Comparison of ENCODE assay signal across 18 cellular contexts in genomic region chr16:652454-653021, GRCh38. TPM values are rescaled to one million over a fixed set of nuclear protein-coding genes. Genes with fewer than 3 reads are reported as not detected.
DNase-seq lines count a peak whose midpoint lies in the region; TF ChIP-seq lines count a peak whose summit lies in the region.
"Had no signal": no experiment of that assay in that cellular context is flagged by ENCODE, and none has a peak within 500 bp of the region (broad histone marks: within the 10 kb centered on the region; RNA-seq: fewer than 3 reads in every experiment).

No MANE protein-coding gene starts in this region.

- H3K27me3 ChIP-seq in BLaER1 = no peaks in the 10 kb centered on the region
- no peaks in the 10 kb centered on the region for H3K27me3 ChIP-seq in HL-60 (ENCODE audit: insufficient read depth, poor library complexity, severe bottlenecking)
- no peaks in the 10 kb centered on the region for H3K27me3 ChIP-seq in adrenal gland
- H3K27me3 ChIP-seq in neuronal stem cell (ENCODE audit: control insufficient read depth in 3 of 3, insufficient read depth in 3 of 3, low read depth in 1 of 3, low read length in 3 of 3) = no peaks in the 10 kb centered on the region
- no peaks in the 10 kb centered on the region for H3K27me3 ChIP-seq in breast epithelium

- H3K36me3 ChIP-seq in BLaER1 (peaks cover 57% of the 10 kb centered on the region), adrenal gland (replicated peaks in 1 of 2) (peaks cover 0 to 5% of the 10 kb centered on the region in 2 donors), neuronal stem cell (replicated peaks in 1 of 2; ENCODE audit: control insufficient read depth in 2 of 2, insufficient read depth in 2 of 2, low read length in 2 of 2) (peaks cover 5 to 55% of the 10 kb centered on the region in 2 donors), breast epithelium (no peaks in the 10 kb centered on the region)

- H3K18ac ChIP-seq in neuronal stem cell (ENCODE audit: low read length) = no peak overlapping the region

- no peak for TF ChIP-seq CTCF in HL-60 (IDR thresholded peaks at IDR 0.05; ENCODE audit: insufficient read depth, low read length)
- TF ChIP-seq CTCF in adrenal gland (IDR thresholded peaks at IDR 0.05) = no peak
- TF ChIP-seq CTCF in breast epithelium (IDR thresholded peaks at IDR 0.05) = no peak

- peak overlapping the region; percentile 39 for H2BK5ac ChIP-seq in neuronal stem cell (ENCODE audit: low read length)

- H2AFZ ChIP-seq in neuronal stem cell (ENCODE audit: low read length) = no peak overlapping the region
- H2AFZ ChIP-seq: GM23248 had no signal

- TF ChIP-seq POLR2A in adrenal gland (IDR thresholded peaks at IDR 0.05) = peak in 1 of 2 donors; percentile 54
- no peak for TF ChIP-seq POLR2A in breast epithelium (IDR thresholded peaks at IDR 0.05)

- H3K4ac ChIP-seq in neuronal stem cell (ENCODE audit: low read length) = no peak overlapping the region

- H3K4me2 ChIP-seq in BLaER1 (no peak overlapping the region), neuronal stem cell (ENCODE audit: insufficient read depth, low read length, poor library complexity, severe bottlenecking) (no peak overlapping the region)

- H3K27ac ChIP-seq in BLaER1 (no peak overlapping the region), HL-60 (replicated peaks) (peak overlapping the region; percentile 66), adrenal gland (peak overlapping the region; percentile 69 to 93 (median 74)), neuronal stem cell (replicated peaks; ENCODE audit: low read length) (no peak overlapping the region), breast epithelium (no peak overlapping the region)
- H3K27ac ChIP-seq: C4-2B, GM23248 had no signal

- H2AK5ac ChIP-seq in neuronal stem cell (ENCODE audit: low read depth, low read length) = no peak overlapping the region

- no peak overlapping the region for H2BK120ac ChIP-seq in neuronal stem cell (ENCODE audit: low read depth, low read length)

- peaks cover 9% of the 10 kb centered on the region for H3K79me1 ChIP-seq in neuronal stem cell (ENCODE audit: low read depth, low read length)

- H4K8ac ChIP-seq in neuronal stem cell (ENCODE audit: low read depth, low read length) = no peak overlapping the region

- H3K23ac ChIP-seq in neuronal stem cell (ENCODE audit: low read depth, low read length, poor library complexity) = no peak overlapping the region

- H3K9ac ChIP-seq in BLaER1 (0 out of 2 replicates have a peak overlapping the region, but pooled peaks have one; percentile 15), neuronal stem cell (ENCODE audit: low read depth, low read length, poor library complexity) (no peak overlapping the region)
- H3K9ac ChIP-seq: GM23248 had no signal

- no peak overlapping the region for H2BK15ac ChIP-seq in neuronal stem cell (ENCODE audit: low read length)

- intact Hi-C loops in adrenal gland (cut with DNase I) = no loop called here
- intact Hi-C loops in breast epithelium (cut with DNase I; ENCODE audit: low total_unique reads) = no loop called here

- H3K9me3 ChIP-seq in BLaER1 (no peaks in the 10 kb centered on the region), adrenal gland (replicated peaks in 1 of 3) (no peaks in the 10 kb centered on the region), neuronal stem cell (replicated peaks in 1 of 2; ENCODE audit: control insufficient read depth in 2 of 2, insufficient read depth in 1 of 2, low read depth in 1 of 2, low read length in 2 of 2) (no peaks in the 10 kb centered on the region), breast epithelium (no peaks in the 10 kb centered on the region)
- H3K9me3 ChIP-seq: Caco-2 had no signal

- H3K4me3 ChIP-seq in BLaER1 (no peak overlapping the region), HL-60 (replicated peaks; ENCODE audit: insufficient read depth, low read length) (no peak overlapping the region), adrenal gland (no peak overlapping the region), neuronal stem cell (ENCODE audit: low read length in 2 of 2) (no peak overlapping the region), breast epithelium (no peak overlapping the region)
- H3K4me3 ChIP-seq: GM23248 had no signal

- H4K20me1 ChIP-seq in BLaER1 = peaks cover 8% of the 10 kb centered on the region; the same call in 1 of the 2 replicates

- H3K4me1 ChIP-seq in BLaER1 (peaks cover 24% of the 10 kb centered on the region), adrenal gland (replicated peaks in 1 of 2) (peaks cover 33 to 38% of the 10 kb centered on the region in 2 donors), neuronal stem cell (ENCODE audit: control insufficient read depth in 2 of 2, insufficient read depth in 1 of 2, low read depth in 1 of 2, low read length in 2 of 2) (peaks cover 9 to 16% of the 10 kb centered on the region in 2 donors), breast epithelium (peaks cover 12 to 19% of the 10 kb centered on the region in 2 donors)

- H4K91ac ChIP-seq in neuronal stem cell (ENCODE audit: low read depth, low read length, poor library complexity) = no peak overlapping the region

- DNase-seq in HL-60 (ENCODE audit: low read depth in 1 of 2, low spot score in 1 of 2) (no peak), adrenal gland (peak; percentile 71 to 93 (median 89)), neuronal stem cell (ENCODE audit: low spot score) (no peak), breast epithelium (ENCODE audit: low spot score in 2 of 2) (no peak), midbrain (lab: John Stamatoyannopoulos, UW) (no peak)
- DNase-seq in activated CD4-positive, alpha-beta T cell treated with anti-CD3 and anti-CD28 coated beads, Interleukin-2, amount 50 U/mL, for 1 hour = no peak
- DNase-seq: Caco-2; CD4-positive, CD25-positive, alpha-beta regulatory T cell; CD8-positive, alpha-beta T cell; DMS153; DND-41; H7; HCEC 1CT had no signal

- H2BK12ac ChIP-seq in neuronal stem cell (ENCODE audit: low read length) = no peak overlapping the region

- 52 to 72% (median 56%) methylated on average over 7 to 21 of the region's 21 CpGs; no CpG with 5 or more reads in 1 of the 4 donors for WGBS in adrenal gland, 4 donors
- no CpG with 5 or more reads among the region's 21 CpGs for WGBS in neuronal stem cell (ENCODE audit: extremely low coverage in 2 of 2, insufficient read length in 2 of 2, insufficient replicate concordance in 1 of 2), 2 donors

- H3K14ac ChIP-seq in neuronal stem cell (ENCODE audit: low read length) = no peak overlapping the region

RNA-seq across cellular contexts. Expression of gene WDR90, which starts 3.4 kb away (rescaled TPM):
- total RNA-seq in adrenal gland = 10 to 100 TPM; 12.4 to 55.8 (median 26.9) TPM
- 100 to 1,000 TPM in 2 of 3 donors, 1 to 10 TPM in 1; 3.0 to 162 (median 125) TPM for polyA plus RNA-seq in adrenal gland
- 16.6 TPM for polyA plus RNA-seq in neuronal stem cell (2013, experiment 1 of 2)
- 15.8 TPM for polyA plus RNA-seq in neuronal stem cell (2013, experiment 2 of 2)
- total RNA-seq in breast epithelium = 10 to 100 TPM in 2 of 3 donors, 1 to 10 TPM in 1; 9.6 to 26.9 (median 22.7) TPM

RNA-seq across cellular contexts. Expression of gene MCRIP2, which starts 10.9 kb away (rescaled TPM):
- total RNA-seq in adrenal gland = 100 to 1,000 TPM in 6 of 8 donors, 10 to 100 TPM in 2; 67.0 to 164 (median 140) TPM
- 100 to 1,000 TPM in 2 of 3 donors, 1 to 10 TPM in 1; 7.1 to 253 (median 241) TPM for polyA plus RNA-seq in adrenal gland
- polyA plus RNA-seq in neuronal stem cell (2013, experiment 1 of 2) = 10.3 TPM
- 10.5 TPM for polyA plus RNA-seq in neuronal stem cell (2013, experiment 2 of 2)
- 10 to 100 TPM; 26.8 to 39.7 (median 34.9) TPM for total RNA-seq in breast epithelium

RNA-seq across cellular contexts. Expression of gene RHOT2, which starts 15.4 kb away (rescaled TPM):
- total RNA-seq in adrenal gland (100 to 1,000 TPM in 2 of 8 donors, 10 to 100 TPM in 6; 34.7 to 177 (median 89.2) TPM), breast epithelium (10 to 100 TPM; 39.4 to 90.8 (median 66.9) TPM)
- polyA plus RNA-seq in adrenal gland = 100 to 1,000 TPM in 2 of 3 donors, 10 to 100 TPM in 1; 37.9 to 462 (median 302) TPM
- 68.0 TPM for polyA plus RNA-seq in neuronal stem cell (2013, experiment 1 of 2)
- 63.4 TPM for polyA plus RNA-seq in neuronal stem cell (2013, experiment 2 of 2)

RNA-seq across cellular contexts. Expression of gene METTL26, which starts 16.4 kb away (rescaled TPM):
- total RNA-seq in adrenal gland (100 to 1,000 TPM in 5 of 8 donors, 10 to 100 TPM in 3; 71.8 to 351 (median 130) TPM), breast epithelium (100 to 1,000 TPM; 108 to 136 (median 130) TPM)
- 100 to 1,000 TPM in 2 of 3 donors, 10 to 100 TPM in 1; 40.4 to 403 (median 328) TPM for polyA plus RNA-seq in adrenal gland
- 56.9 TPM for polyA plus RNA-seq in neuronal stem cell (2013, experiment 1 of 2)
- 56.4 TPM for polyA plus RNA-seq in neuronal stem cell (2013, experiment 2 of 2)

RNA-seq across cellular contexts. Expression of gene WFIKKN1, which starts 21.8 kb away (rescaled TPM):
- total RNA-seq in adrenal gland = 1 to 10 TPM in 1 of 8 donors, under 1 TPM in 6, not detected in 1; 0.18 to 1.1 (median 0.39) TPM
- polyA plus RNA-seq in adrenal gland = 1 to 10 TPM in 1 of 3 donors, under 1 TPM in 1, not detected in 1; 0.71 to 3.9 TPM
- 13.8 TPM for polyA plus RNA-seq in neuronal stem cell (2013, experiment 1 of 2)
- 12.6 TPM for polyA plus RNA-seq in neuronal stem cell (2013, experiment 2 of 2)
- total RNA-seq in breast epithelium = under 1 TPM in 2 of 3 donors, not detected in 1; 0.66 to 0.73 TPM
- total RNA-seq: A172, GM23248 had no signal
- polyA plus RNA-seq: BJ; CD4-positive, CD25-positive, alpha-beta regulatory T cell; GM23248 had no signal

Comparison
In these comparisons a context has a peak if more than half of its experiments do, and no peak if none do; other contexts are left out.
1. H3K27ac ChIP-seq: peak in HL-60 (single experiment) and adrenal gland (5 of 5); none in BLaER1 (single experiment), neuronal stem cell (single experiment) and breast epithelium (0 of 2).
2. DNase-seq: peak in adrenal gland (7 of 7); none in HL-60 (0 of 2), neuronal stem cell (single experiment), breast epithelium (0 of 2), midbrain (single experiment) and activated CD4-positive, alpha-beta T cell treated with anti-CD3 and anti-CD28 coated beads, Interleukin-2, amount 50 U/mL, for 1 hour (single experiment).